ENCODE assay signal across 23 cellular contexts in genomic region chr3:117105650-117106049, GRCh38.
A peak's percentile ranks its signal among the peaks of the same experiment; 100 is the strongest.
DNase-seq lines count a peak whose midpoint lies in the region; ATAC-seq and TF ChIP-seq lines count a peak whose summit lies in the region.
"Had no signal": no experiment of that assay in that cellular context is flagged by ENCODE, and none has a peak within 500 bp of the region (broad histone marks: within the 10 kb centered on the region; RNA-seq: fewer than 3 reads in every experiment).

No MANE protein-coding gene starts in this region.

- H2AFZ ChIP-seq in neural progenitor cell (replicated peaks): no peak overlapping the region
- H2AFZ ChIP-seq: GM23338 had no signal

- no peak overlapping the region for H3K27ac ChIP-seq in neural progenitor cell
- H3K27ac ChIP-seq: lower lobe of right lung had no signal

- H3F3A ChIP-seq in neural progenitor cell (ENCODE audit: low read depth): no peaks in the 10 kb centered on the region

- H3K9me3 ChIP-seq in neural progenitor cell (ENCODE audit: low read depth): no peaks in the 10 kb centered on the region
- H3K9me3 ChIP-seq: lower lobe of right lung had no signal

- no peaks in the 10 kb centered on the region for H3K36me3 Mint-ChIP-seq in neural progenitor cell
- H3K36me3 Mint-ChIP-seq: CD4-positive, CD25-positive, alpha-beta regulatory T cell had no signal

- H3K9me3 Mint-ChIP-seq in neural progenitor cell: peaks cover 2% of the 10 kb centered on the region

- TF ChIP-seq CTCF in neural progenitor cell (IDR thresholded peaks at IDR 0.05): no peak

- H3K79me2 ChIP-seq in neural progenitor cell (ENCODE audit: low read depth): no peaks in the 10 kb centered on the region

- DNase-seq in AG08395 (ENCODE audit: low spot score) (peak; percentile 25), OCI-M1 (lab: John Stamatoyannopoulos, UW) (peak; percentile 35), dedifferentiated amniotic fluid mesenchymal stem cell (ENCODE audit: extremely low spot score) (peak; percentile 59), neural progenitor cell (ENCODE audit: low spot score) (no peak), inferior parietal cortex (ENCODE audit: extremely low spot score) (no peak), ecto neural progenitor cell (ENCODE audit: low spot score) (no peak)
- DNase-seq in activated naive CD4-positive, alpha-beta T cell treated with Interleukin-2 at 50 U/mL for 16 hours: no peak
- DNase-seq: activated CD4-positive, alpha-beta memory T cell treated with anti-CD3 and anti-CD28 coated beads, Interleukin-2, amount 10 ng/mL, durations not matched to agents 7 days and 5 days; activated CD4-positive, CD25-positive, alpha-beta regulatory T cell; activated gamma-delta T cell treated with Interleukin-2 at 50 U/mL for 16 hours; amniotic stem cell; CD4-positive, CD25-positive, alpha-beta regulatory T cell; cerebellar nuclear complex; DMS 273 treated with DMSO at 0.1 percent for 48 hours; endodermal cell; foreskin melanocyte; hypothalamus; lower lobe of right lung; NCI-H1092 treated with DMSO at 0.1 percent for 48 hours; NCI-H510A had no signal

- H3K9ac ChIP-seq in neural progenitor cell: no peak overlapping the region

- no peak overlapping the region for H3K4me3 Mint-ChIP-seq in neural progenitor cell
- H3K4me3 Mint-ChIP-seq: activated CD4-positive, alpha-beta memory T cell treated with anti-CD3 and anti-CD28 coated beads, Interleukin-2, amount 10 ng/mL, durations not matched to agents 7 days and 5 days; CD4-positive, CD25-positive, alpha-beta regulatory T cell; endodermal cell; GM23338 had no signal

- peak overlapping the region; percentile 51 for H3K4me2 ChIP-seq in neural progenitor cell
- H3K4me2 ChIP-seq: GM23338 had no signal

- H3K4me1 Mint-ChIP-seq in neural progenitor cell: peaks cover 10% of the 10 kb centered on the region
- H3K4me1 Mint-ChIP-seq: activated CD4-positive, alpha-beta memory T cell treated with anti-CD3 and anti-CD28 coated beads, Interleukin-2, amount 10 ng/mL, durations not matched to agents 7 days and 5 days; CD4-positive, CD25-positive, alpha-beta regulatory T cell; endodermal cell had no signal

- H3K36me3 ChIP-seq in neural progenitor cell: no peaks in the 10 kb centered on the region
- H3K36me3 ChIP-seq: lower lobe of right lung had no signal

- ATAC-seq in HG03571 (IDR thresholded peaks at IDR 0.05; ENCODE audit: unreplicated experiment): no peak
- ATAC-seq: GM12878, lower lobe of right lung had no signal

- H3K4me1 ChIP-seq in neural progenitor cell: peaks cover 22% of the 10 kb centered on the region
- H3K4me1 ChIP-seq: lower lobe of right lung had no signal

- H3K27me3 Mint-ChIP-seq in neural progenitor cell (ENCODE audit: insufficient read depth, low read depth): no peaks in the 10 kb centered on the region
- H3K27me3 Mint-ChIP-seq: activated CD4-positive, alpha-beta memory T cell treated with anti-CD3 and anti-CD28 coated beads, Interleukin-2, amount 10 ng/mL, durations not matched to agents 7 days and 5 days; CD4-positive, CD25-positive, alpha-beta regulatory T cell had no signal

- H4K20me1 ChIP-seq in neural progenitor cell (ENCODE audit: low read depth): no peaks in the 10 kb centered on the region

- H3K27me3 ChIP-seq in neural progenitor cell: no peaks in the 10 kb centered on the region

- no peak overlapping the region for H3K4me3 ChIP-seq in neural progenitor cell
- H3K4me3 ChIP-seq: GM12878, GM23338, lower lobe of right lung had no signal

- H3K27ac Mint-ChIP-seq in neural progenitor cell: no peak overlapping the region
- H3K27ac Mint-ChIP-seq: activated CD4-positive, alpha-beta memory T cell treated with anti-CD3 and anti-CD28 coated beads, Interleukin-2, amount 10 ng/mL, durations not matched to agents 7 days and 5 days; CD4-positive, CD25-positive, alpha-beta regulatory T cell; endodermal cell; GM23338 had no signal

Comparison
In these comparisons a context has a peak if more than half of its experiments do, and no peak if none do; other contexts are left out.
1. DNase-seq: peak in AG08395 (single experiment), OCI-M1 (single experiment) and dedifferentiated amniotic fluid mesenchymal stem cell (single experiment); none in neural progenitor cell (single experiment), inferior parietal cortex (single experiment), ecto neural progenitor cell (single experiment) and activated naive CD4-positive, alpha-beta T cell treated with Interleukin-2 at 50 U/mL for 16 hours (single experiment).